Comparison of ENCODE assay signal across 8 cellular contexts in the genomic region with DNA sequence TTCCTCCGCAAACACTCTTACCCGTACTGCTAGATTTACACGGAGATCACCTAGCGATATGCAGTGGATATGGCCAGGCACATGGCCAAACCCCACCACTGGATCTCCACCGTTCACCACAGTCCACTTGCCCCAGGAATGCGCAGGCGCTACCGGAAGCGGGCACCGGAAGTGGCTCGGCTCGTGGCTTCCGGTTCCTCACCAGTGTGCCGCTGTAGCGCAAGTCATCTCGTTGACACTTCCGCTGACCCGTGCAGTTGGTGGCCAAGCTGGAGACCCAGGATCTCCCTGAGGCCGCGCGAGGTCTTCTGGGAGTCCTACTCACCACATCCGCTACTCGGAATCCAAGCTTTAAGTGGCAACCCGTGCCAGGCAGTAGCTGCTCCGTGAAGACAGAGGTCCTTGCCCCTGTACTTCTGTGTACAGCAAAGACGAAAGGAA.
DNase-seq lines count a peak whose midpoint lies in the region; ATAC-seq lines count a peak whose summit lies in the region.

No MANE protein-coding gene starts in this region.

- peaks cover 41% of the 10 kb centered on the region for H3K36me3 Mint-ChIP-seq in activated naive CD4-positive, alpha-beta T cell treated with anti-CD3 and anti-CD28 coated beads, Interleukin-2, amount 10 ng/mL, durations not matched to agents 7 days and 5 days

- CTCF ChIA-PET in activated naive CD4-positive, alpha-beta T cell treated with anti-CD3 and anti-CD28 coated beads, Interleukin-2, amount 10 ng/mL, durations not matched to agents 7 days and 5 days (lab: Charles Lee) = no interaction called here

- peaks cover 22% of the 10 kb centered on the region for H3K9me3 Mint-ChIP-seq in activated naive CD4-positive, alpha-beta T cell treated with anti-CD3 and anti-CD28 coated beads, Interleukin-2, amount 10 ng/mL, durations not matched to agents 7 days and 5 days

- peak; percentile 59 for DNase-seq in DMS53 (lab: John Stamatoyannopoulos, UW)
- DNase-seq in DMS53 treated with DMSO at 0.1 percent for 48 hours (lab: John Stamatoyannopoulos, UW; ENCODE audit: unreplicated experiment) = no peak
- peak; percentile 59 for DNase-seq in activated naive CD4-positive, alpha-beta T cell treated with anti-CD3 and anti-CD28 coated beads, Interleukin-2, amount 10 ng/mL, durations not matched to agents 7 days and 5 days
- DNase-seq in left kidney (ENCODE audit: low read depth, low spot score) = peak; percentile 72
- DNase-seq in stimulated activated CD8-positive, alpha-beta memory T cell treated with anti-CD3 and anti-CD28 coated beads, Interleukin-7, amount 100 ng/mL, for 4 hours (ENCODE audit: low read depth in 2 of 2) = peak; percentile 24 to 33
- no peak for DNase-seq in cerebellar nuclear complex (lab: John Stamatoyannopoulos, UW)
- DNase-seq in HuH-7 (ENCODE audit: low spot score) = no peak

- ATAC-seq in GM18502 (IDR thresholded peaks at IDR 0.05; ENCODE audit: poor library complexity, unreplicated experiment) = no peak

- H3K4me3 Mint-ChIP-seq in activated naive CD4-positive, alpha-beta T cell treated with anti-CD3 and anti-CD28 coated beads, Interleukin-2, amount 10 ng/mL, durations not matched to agents 7 days and 5 days = no peak overlapping the region

- no peaks in the 10 kb centered on the region for H3K27me3 Mint-ChIP-seq in activated naive CD4-positive, alpha-beta T cell treated with anti-CD3 and anti-CD28 coated beads, Interleukin-2, amount 10 ng/mL, durations not matched to agents 7 days and 5 days

- peak overlapping the region; percentile 80 for H3K27ac Mint-ChIP-seq in activated naive CD4-positive, alpha-beta T cell treated with anti-CD3 and anti-CD28 coated beads, Interleukin-2, amount 10 ng/mL, durations not matched to agents 7 days and 5 days

- H3K4me1 Mint-ChIP-seq in activated naive CD4-positive, alpha-beta T cell treated with anti-CD3 and anti-CD28 coated beads, Interleukin-2, amount 10 ng/mL, durations not matched to agents 7 days and 5 days = peaks cover 22% of the 10 kb centered on the region

Comparison
In these comparisons a context has a peak if more than half of its experiments do, and no peak if none do; other contexts are left out.
1. DNase-seq: peak in DMS53 (single experiment), activated naive CD4-positive, alpha-beta T cell treated with anti-CD3 and anti-CD28 coated beads, Interleukin-2, amount 10 ng/mL, durations not matched to agents 7 days and 5 days (single experiment), left kidney (single experiment) and stimulated activated CD8-positive, alpha-beta memory T cell treated with anti-CD3 and anti-CD28 coated beads, Interleukin-7, amount 100 ng/mL, for 4 hours (2 of 2); none in DMS53 treated with DMSO at 0.1 percent for 48 hours (single experiment), cerebellar nuclear complex (0 of 2) and HuH-7 (single experiment).